ENCODE assay signal across 1 cellular context in the genomic region with DNA sequence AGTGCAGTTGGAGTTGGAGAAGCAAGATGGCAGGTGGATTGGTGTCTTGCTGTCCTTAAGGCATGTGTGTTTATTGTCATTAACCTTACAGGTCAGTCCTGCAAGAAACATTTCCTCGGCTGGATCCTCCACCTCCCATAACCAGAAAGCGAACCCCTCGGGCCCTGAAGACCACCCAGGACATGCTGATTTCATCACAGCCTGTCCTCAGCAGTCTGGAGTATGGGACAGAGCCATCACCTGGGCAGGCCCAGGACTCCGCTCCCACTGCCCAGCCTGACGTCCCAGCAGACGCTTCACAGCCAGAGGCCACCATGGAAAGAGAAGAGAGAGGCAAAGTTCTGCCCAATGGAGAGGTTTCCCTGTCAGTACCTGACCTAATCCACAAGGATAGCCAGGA.
TF ChIP-seq lines count a peak whose summit lies in the region.

No MANE protein-coding gene starts in this region.

TF ChIP-seq in K562, 482 proteins besides CTCF, POLR2A, EP300 and RAD21:
- no peak for TF ChIP-seq MTF1 (CRISPR knock-in tag; IDR thresholded peaks at IDR 0.05; ENCODE audit: borderline replicate concordance)
- TF ChIP-seq, protein P1, sequence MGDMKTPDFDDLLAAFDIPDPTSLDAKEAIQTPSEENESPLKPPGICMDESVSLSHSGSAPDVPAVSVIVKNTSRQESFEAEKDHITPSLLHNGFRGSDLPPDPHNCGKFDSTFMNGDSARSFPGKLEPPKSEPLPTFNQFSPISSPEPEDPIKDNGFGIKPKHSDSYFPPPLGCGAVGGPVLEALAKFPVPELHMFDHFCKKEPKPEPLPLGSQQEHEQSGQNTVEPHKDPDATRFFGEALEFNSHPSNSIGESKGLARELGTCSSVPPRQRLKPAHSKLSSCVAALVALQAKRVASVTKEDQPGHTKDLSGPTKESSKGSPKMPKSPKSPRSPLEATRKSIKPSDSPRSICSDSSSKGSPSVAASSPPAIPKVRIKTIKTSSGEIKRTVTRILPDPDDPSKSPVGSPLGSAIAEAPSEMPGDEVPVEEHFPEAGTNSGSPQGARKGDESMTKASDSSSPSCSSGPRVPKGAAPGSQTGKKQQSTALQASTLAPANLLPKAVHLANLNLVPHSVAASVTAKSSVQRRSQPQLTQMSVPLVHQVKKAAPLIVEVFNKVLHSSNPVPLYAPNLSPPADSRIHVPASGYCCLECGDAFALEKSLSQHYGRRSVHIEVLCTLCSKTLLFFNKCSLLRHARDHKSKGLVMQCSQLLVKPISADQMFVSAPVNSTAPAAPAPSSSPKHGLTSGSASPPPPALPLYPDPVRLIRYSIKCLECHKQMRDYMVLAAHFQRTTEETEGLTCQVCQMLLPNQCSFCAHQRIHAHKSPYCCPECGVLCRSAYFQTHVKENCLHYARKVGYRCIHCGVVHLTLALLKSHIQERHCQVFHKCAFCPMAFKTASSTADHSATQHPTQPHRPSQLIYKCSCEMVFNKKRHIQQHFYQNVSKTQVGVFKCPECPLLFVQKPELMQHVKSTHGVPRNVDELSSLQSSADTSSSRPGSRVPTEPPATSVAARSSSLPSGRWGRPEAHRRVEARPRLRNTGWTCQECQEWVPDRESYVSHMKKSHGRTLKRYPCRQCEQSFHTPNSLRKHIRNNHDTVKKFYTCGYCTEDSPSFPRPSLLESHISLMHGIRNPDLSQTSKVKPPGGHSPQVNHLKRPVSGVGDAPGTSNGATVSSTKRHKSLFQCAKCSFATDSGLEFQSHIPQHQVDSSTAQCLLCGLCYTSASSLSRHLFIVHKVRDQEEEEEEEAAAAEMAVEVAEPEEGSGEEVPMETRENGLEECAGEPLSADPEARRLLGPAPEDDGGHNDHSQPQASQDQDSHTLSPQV (IDR thresholded peaks at IDR 0.05) = 0 out of 2 replicates have a peak, but pooled peaks have one; percentile 23
- TF ChIP-seq ZBTB7A (IDR thresholded peaks at IDR 0.05; ENCODE audit: borderline replicate concordance, control insufficient read depth, low read depth, low read length) = no peak
